9 cellular contexts compared by ENCODE assay signal in the genomic region with DNA sequence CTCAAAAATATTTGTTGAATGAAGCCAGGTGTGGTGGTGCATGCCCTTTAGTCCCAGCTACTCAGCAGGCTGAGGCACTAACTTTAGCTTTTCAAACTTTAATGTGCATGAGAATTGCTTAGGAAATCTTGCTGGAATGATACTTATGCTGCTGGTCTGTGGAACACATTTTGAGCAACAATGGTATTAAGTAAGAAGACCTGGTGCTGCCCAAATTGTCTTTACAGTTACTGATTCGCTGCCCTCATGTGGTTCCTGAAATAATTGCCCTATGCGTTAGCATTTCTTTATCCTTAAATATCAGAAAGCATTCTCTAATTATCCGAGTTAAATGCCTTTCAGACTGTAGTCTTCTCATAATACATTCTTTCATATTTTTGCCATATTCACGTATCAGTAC.
DNase-seq lines count a peak whose midpoint lies in the region; ATAC-seq and TF ChIP-seq lines count a peak whose summit lies in the region.
"Had no signal": no experiment of that assay in that cellular context is flagged by ENCODE, and none has a peak within 500 bp of the region (broad histone marks: within the 10 kb centered on the region; RNA-seq: fewer than 3 reads in every experiment).

No MANE protein-coding gene starts in this region.

- no peaks in the 10 kb centered on the region for H3K27me3 ChIP-seq in smooth muscle cell (ENCODE audit: low read depth)

- no peaks in the 10 kb centered on the region for H3K9me3 Mint-ChIP-seq in natural killer cell treated with Interleukin-12 subunit alpha and Interleukin-12 subunit beta and Interleukin-15 and Interleukin-18, amount 100 ng/mL, for 72 hours
- H3K9me3 Mint-ChIP-seq: CD8-positive, alpha-beta T cell had no signal

- no peak overlapping the region for H3K4me3 Mint-ChIP-seq in natural killer cell treated with Interleukin-12 subunit alpha and Interleukin-12 subunit beta and Interleukin-15 and Interleukin-18, amount 100 ng/mL, for 72 hours
- H3K4me3 Mint-ChIP-seq: CD8-positive, alpha-beta T cell had no signal

- H3K4me1 Mint-ChIP-seq in natural killer cell treated with Interleukin-12 subunit alpha and Interleukin-12 subunit beta and Interleukin-15 and Interleukin-18, amount 100 ng/mL, for 72 hours (ENCODE audit: low read depth in 2 of 2), result no peaks in the 10 kb centered on the region

- peaks cover 0 to 3% of the 10 kb centered on the region in 2 donors for H3K27me3 Mint-ChIP-seq in natural killer cell treated with Interleukin-12 subunit alpha and Interleukin-12 subunit beta and Interleukin-15 and Interleukin-18, amount 100 ng/mL, for 72 hours

- TF ChIP-seq CTCF in fibroblast of pulmonary artery (IDR thresholded peaks at IDR 0.05; ENCODE audit: low read length, missing control alignments), result peak; percentile 45
- peak; percentile 27 for TF ChIP-seq CTCF in smooth muscle cell (IDR thresholded peaks at IDR 0.05; ENCODE audit: borderline replicate concordance, insufficient read depth, poor library complexity, severe bottlenecking)

- 64% methylated on average over 4 of the region's 4 CpGs for WGBS in smooth muscle cell (ENCODE audit: low lambda C conversion rate)

- no peaks in the 10 kb centered on the region for H3F3A ChIP-seq in smooth muscle cell (ENCODE audit: low read depth)

- H3K27ac ChIP-seq in smooth muscle cell (ENCODE audit: low read depth), result no peak overlapping the region

- no peak overlapping the region for H2AFZ ChIP-seq in smooth muscle cell (ENCODE audit: low read depth)

- no peak overlapping the region for H3K4me2 ChIP-seq in smooth muscle cell

- H3K4me3 ChIP-seq in fibroblast of pulmonary artery (replicated peaks; ENCODE audit: low read depth, low read length) (no peak overlapping the region), smooth muscle cell (no peak overlapping the region)

- no peak overlapping the region for H3K9ac ChIP-seq in smooth muscle cell (ENCODE audit: low read depth)

- no peak for ATAC-seq in natural killer cell treated with Interleukin-12 subunit alpha and Interleukin-12 subunit beta and Interleukin-15 and Interleukin-18, amount 100 ng/mL, for 72 hours
- ATAC-seq: CD8-positive, alpha-beta T cell had no signal

- no peaks in the 10 kb centered on the region for H3K36me3 ChIP-seq in smooth muscle cell (ENCODE audit: low read depth)

- H3K27ac Mint-ChIP-seq in natural killer cell treated with Interleukin-12 subunit alpha and Interleukin-12 subunit beta and Interleukin-15 and Interleukin-18, amount 100 ng/mL, for 72 hours, result no peak overlapping the region
- H3K27ac Mint-ChIP-seq: CD8-positive, alpha-beta T cell had no signal

- no peaks in the 10 kb centered on the region for H3K9me3 ChIP-seq in smooth muscle cell (replicated peaks; ENCODE audit: low read depth)

- peak; percentile 26 for DNase-seq in SKM-1 treated with dmso at 0.1 percent for 144 hours (lab: John Stamatoyannopoulos, UW; ENCODE audit: unreplicated experiment)
- DNase-seq in SKM-1 (lab: John Stamatoyannopoulos, UW; ENCODE audit: unreplicated experiment), result no peak
- peak; percentile 47 for DNase-seq in NCI-H82 (lab: John Stamatoyannopoulos, UW)
- DNase-seq in fibroblast of pulmonary artery (ENCODE audit: low read depth), result peak; percentile 76
- DNase-seq in smooth muscle cell (lab: John Stamatoyannopoulos, UW; ENCODE audit: unreplicated experiment), result no peak
- DNase-seq in amniotic stem cell (lab: John Stamatoyannopoulos, UW), result no peak
- DNase-seq in natural killer cell treated with Interleukin-12 subunit alpha and Interleukin-12 subunit beta and Interleukin-15 and Interleukin-18, amount 100 ng/mL, for 72 hours (ENCODE audit: low spot score), result no peak
- DNase-seq in SW480 (ENCODE audit: low spot score), result no peak
- DNase-seq: CD8-positive, alpha-beta T cell had no signal

- peaks cover 36% of the 10 kb centered on the region for H3K4me1 ChIP-seq in smooth muscle cell (ENCODE audit: low read depth)

- H3K79me2 ChIP-seq in smooth muscle cell (ENCODE audit: low read depth), result no peaks in the 10 kb centered on the region

- no peaks in the 10 kb centered on the region for H3K36me3 Mint-ChIP-seq in natural killer cell treated with Interleukin-12 subunit alpha and Interleukin-12 subunit beta and Interleukin-15 and Interleukin-18, amount 100 ng/mL, for 72 hours
- H3K36me3 Mint-ChIP-seq: CD8-positive, alpha-beta T cell had no signal

- H4K20me1 ChIP-seq in smooth muscle cell (ENCODE audit: low read depth), result no peaks in the 10 kb centered on the region

Comparison
In these comparisons a context has a peak if more than half of its experiments do, and no peak if none do; other contexts are left out.
1. DNase-seq: peak in SKM-1 treated with dmso at 0.1 percent for 144 hours (single experiment), NCI-H82 (single experiment) and fibroblast of pulmonary artery (single experiment); none in SKM-1 (single experiment), smooth muscle cell (single experiment), amniotic stem cell (single experiment), natural killer cell treated with Interleukin-12 subunit alpha and Interleukin-12 subunit beta and Interleukin-15 and Interleukin-18, amount 100 ng/mL, for 72 hours (single experiment) and SW480 (single experiment).